In the genomic region with DNA sequence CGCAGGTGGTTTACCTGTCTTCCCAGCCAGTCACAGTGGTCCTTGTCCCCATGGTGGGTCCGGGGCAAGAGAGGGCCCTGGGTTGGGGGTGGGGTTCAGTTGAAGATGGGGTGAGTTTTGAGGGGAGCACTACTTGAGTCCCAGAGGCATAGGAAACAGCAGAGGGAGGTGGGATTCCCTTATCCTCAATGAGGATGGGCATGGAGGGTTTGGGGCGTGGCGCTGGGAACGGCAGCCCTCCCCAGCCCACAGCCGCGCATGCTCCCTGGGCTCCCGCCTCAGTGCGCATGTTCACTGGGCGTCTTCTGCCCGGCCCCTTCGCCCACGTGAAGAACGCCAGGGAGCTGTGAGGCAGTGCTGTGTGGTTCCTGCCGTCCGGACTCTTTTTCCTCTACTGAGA, we compare ENCODE assay signal across 2 cellular contexts. TPM values are rescaled to one million over a fixed set of nuclear protein-coding genes. Genes with fewer than 3 reads are reported as not detected.
"Had no signal": no experiment of that assay in that cellular context is flagged by ENCODE, and none has a peak within 500 bp of the region (broad histone marks: within the 10 kb centered on the region; RNA-seq: fewer than 3 reads in every experiment).

A gene with protein sequence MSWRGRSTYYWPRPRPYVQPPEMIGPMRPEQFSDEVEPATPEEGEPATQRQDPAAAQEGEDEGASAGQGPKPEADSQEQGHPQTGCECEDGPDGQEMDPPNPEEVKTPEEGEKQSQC (plus strand): TSS at position 301 of the 400 bp plus-strand sequence. CDS start 1,157 bp downstream, outside the sequence.

RNA-seq across cellular contexts. Expression of the gene that starts here (rescaled TPM):
- total RNA-seq: G401, GM12878 had no signal
- polyA plus RNA-seq: GM12878 had no signal
